In the genomic region with DNA sequence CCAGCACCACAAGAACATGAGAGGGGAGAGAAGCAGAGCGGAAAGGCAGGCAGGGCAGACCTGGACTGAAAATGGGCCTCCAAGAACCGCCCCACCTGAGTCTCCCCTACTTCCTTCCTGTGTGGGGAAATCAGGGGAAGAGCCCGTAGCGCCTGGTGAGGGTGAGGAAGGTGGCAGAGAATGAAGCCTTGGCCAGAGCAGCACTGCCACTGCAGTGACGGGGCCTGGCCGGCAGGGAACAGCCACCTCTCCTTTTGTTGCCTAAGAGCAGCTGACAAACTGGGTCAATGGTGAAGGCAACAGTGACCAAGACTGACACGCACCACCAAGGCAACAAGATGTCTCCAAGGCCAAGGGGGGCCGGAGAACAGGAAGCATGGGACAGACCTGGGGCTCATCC, we compare ENCODE assay signal across 10 cellular contexts. TPM values are rescaled to one million over a fixed set of nuclear protein-coding genes. Genes with fewer than 3 reads are reported as not detected.
DNase-seq lines count a peak whose midpoint lies in the region; ATAC-seq and TF ChIP-seq lines count a peak whose summit lies in the region.
"Had no signal": no experiment of that assay in that cellular context is flagged by ENCODE, and none has a peak within 500 bp of the region (broad histone marks: within the 10 kb centered on the region; RNA-seq: fewer than 3 reads in every experiment).

No MANE protein-coding gene starts in this region.

- DNase-seq in endodermal cell (peak; percentile 61), SW480 (ENCODE audit: low spot score) (no peak), LoVo (ENCODE audit: low spot score) (no peak), middle frontal gyrus (ENCODE audit: extremely low spot score, low spot score) (no peak), SJCRH30 (no peak)
- DNase-seq: DMS79, T1000 had no signal

- H3K9me3 Mint-ChIP-seq in endodermal cell = no peaks in the 10 kb centered on the region

- H3K4me1 ChIP-seq in endodermal cell (ENCODE audit: control insufficient read depth, insufficient read depth, low read length) = peaks cover 3% of the 10 kb centered on the region
- peaks cover 3 to 30% (median 18%) of the 10 kb centered on the region in 5 donors for H3K4me1 ChIP-seq in subcutaneous abdominal adipose tissue (ENCODE audit: control insufficient read depth in 5 of 5, insufficient read depth in 5 of 5, low read length in 5 of 5)
- H3K4me1 ChIP-seq in SJCRH30 = peaks cover 16% of the 10 kb centered on the region; the same call in 1 of the 2 replicates

- no peaks in the 10 kb centered on the region for H3K9me3 ChIP-seq in endodermal cell (ENCODE audit: control insufficient read depth, low read length)
- H3K9me3 ChIP-seq in subcutaneous abdominal adipose tissue (ENCODE audit: control insufficient read depth in 5 of 5, low read length in 5 of 5) = no peaks in the 10 kb centered on the region
- H3K9me3 ChIP-seq in SJCRH30 (replicated peaks) = no peaks in the 10 kb centered on the region

- TF ChIP-seq CTCF in endodermal cell (conservative IDR thresholded peaks at IDR 0.05) = peak; percentile 37

- H3K27ac Mint-ChIP-seq in endodermal cell = peak overlapping the region; percentile 30

- peak; percentile 49 for ATAC-seq in GM19438 (IDR thresholded peaks at IDR 0.05; ENCODE audit: low read depth, unreplicated experiment)
- peak; percentile 46 for ATAC-seq in HG03378 (IDR thresholded peaks at IDR 0.05; ENCODE audit: unreplicated experiment)

- H3K27me3 Mint-ChIP-seq in endodermal cell (ENCODE audit: insufficient read depth) = no peaks in the 10 kb centered on the region

- H3K4me3 Mint-ChIP-seq in endodermal cell = no peak overlapping the region

- no peaks in the 10 kb centered on the region for H3K36me3 ChIP-seq in endodermal cell (ENCODE audit: control insufficient read depth, insufficient read depth, low read length)
- no peaks in the 10 kb centered on the region for H3K36me3 ChIP-seq in subcutaneous abdominal adipose tissue (ENCODE audit: control insufficient read depth in 5 of 5, insufficient read depth in 5 of 5, low read length in 5 of 5)
- no peaks in the 10 kb centered on the region for H3K36me3 ChIP-seq in SJCRH30

- WGBS in endodermal cell (ENCODE audit: insufficient coverage in 1 of 2, insufficient read length in 1 of 2), 2 experiments = 83% methylated on average over 8 of the region's 8 CpGs; no CpG with 5 or more reads in 1 of the 2 experiments

- H3K4me3 ChIP-seq in endodermal cell (ENCODE audit: low read length) (no peak overlapping the region), subcutaneous abdominal adipose tissue (ENCODE audit: low read depth in 1 of 5, low read length in 5 of 5) (no peak overlapping the region), SJCRH30 (no peak overlapping the region)

- peaks cover 25% of the 10 kb centered on the region for H3K4me1 Mint-ChIP-seq in endodermal cell

- no peaks in the 10 kb centered on the region for H3K36me3 Mint-ChIP-seq in endodermal cell (ENCODE audit: low read depth)

- H3K27ac ChIP-seq in endodermal cell (ENCODE audit: low read depth, low read length) (no peak overlapping the region), subcutaneous abdominal adipose tissue (ENCODE audit: low read depth, low read length) (peak overlapping the region; percentile 46), SJCRH30 (no peak overlapping the region)

- H3K9ac ChIP-seq in endodermal cell (ENCODE audit: extremely low read depth, low read length, poor library complexity, severe bottlenecking) (no peak overlapping the region), subcutaneous abdominal adipose tissue (ENCODE audit: low read length in 5 of 5) (no peak overlapping the region)

- no peaks in the 10 kb centered on the region for H3K27me3 ChIP-seq in endodermal cell (ENCODE audit: control insufficient read depth, insufficient read depth, low read length, poor library complexity, severe bottlenecking)
- no peaks in the 10 kb centered on the region for H3K27me3 ChIP-seq in subcutaneous abdominal adipose tissue (ENCODE audit: control insufficient read depth in 5 of 5, insufficient read depth in 4 of 5, low read length in 5 of 5)
- H3K27me3 ChIP-seq in SJCRH30 = no peaks in the 10 kb centered on the region

RNA-seq across cellular contexts. Expression of gene CBR4, which starts 58.4 kb away (rescaled TPM):
- total RNA-seq in endodermal cell = 10 to 100 TPM; 39.0 to 55.6 TPM
- 26.1 TPM for polyA plus RNA-seq in endodermal cell (2013, experiment 1 of 2)
- polyA plus RNA-seq in endodermal cell (2013, experiment 2 of 2) = 25.4 TPM
- 13.1 and 17.7 TPM in 2 replicates for total RNA-seq in SJCRH30 (2014; rRNA removed; shearing (Covaris generic))
